9 cellular contexts compared by ENCODE assay signal in genomic region chr3:158725348-158725966, GRCh38. TPM values are rescaled to one million over a fixed set of nuclear protein-coding genes. Genes with fewer than 3 reads are reported as not detected.
DNase-seq lines count a peak whose midpoint lies in the region; ATAC-seq and TF ChIP-seq lines count a peak whose summit lies in the region.
"Had no signal": no experiment of that assay in that cellular context is flagged by ENCODE, and none has a peak within 500 bp of the region (broad histone marks: within the 10 kb centered on the region; RNA-seq: fewer than 3 reads in every experiment).

No MANE protein-coding gene starts in this region.

- no peaks in the 10 kb centered on the region for H3K36me3 Mint-ChIP-seq in CD4-positive, alpha-beta T cell (ENCODE audit: low read depth)

- H3K27me3 Mint-ChIP-seq in CD4-positive, alpha-beta T cell: peaks cover 8% of the 10 kb centered on the region
- H3K27me3 Mint-ChIP-seq: type B pancreatic cell had no signal

- H2AFZ ChIP-seq in PC-3 (ENCODE audit: low read length): no peak overlapping the region

- no peaks in the 10 kb centered on the region for H3K36me3 ChIP-seq in PC-3 (ENCODE audit: low read depth, low read length)

- peak overlapping the region; percentile 59 for H3K4me2 ChIP-seq in PC-3 (ENCODE audit: low read length)

- no peaks in the 10 kb centered on the region for H3K9me2 ChIP-seq in PC-3 (replicated peaks; ENCODE audit: low read length)

- H3K27ac Mint-ChIP-seq in CD4-positive, alpha-beta T cell: peak overlapping the region; percentile 89
- H3K27ac Mint-ChIP-seq: type B pancreatic cell had no signal

- no peak overlapping the region for H3K4me3 ChIP-seq in PC-3 (ENCODE audit: low read length)

- no peak for TF ChIP-seq CTCF in CD4-positive, alpha-beta T cell (IDR thresholded peaks at IDR 0.05)
- TF ChIP-seq CTCF in PC-3 (conservative IDR thresholded peaks at IDR 0.05; ENCODE audit: low read depth, low read length): no peak

- no peak for DNase-seq in CD4-positive, alpha-beta T cell
- DNase-seq in PC-3 (peak; percentile 94), epithelial cell of prostate (ENCODE audit: low read depth, low spot score) (peak; percentile 66), non-pigmented ciliary epithelial cell (ENCODE audit: low read depth) (peak; percentile 99), NCI-H748 treated with DMSO at 0.1 percent for 48 hours (lab: John Stamatoyannopoulos, UW) (no peak), NCI-H526 treated with DMSO at 0.1 percent for 48 hours (lab: John Stamatoyannopoulos, UW) (no peak), NCI-H2171 treated with DMSO at 0.1 percent for 48 hours (lab: John Stamatoyannopoulos, UW) (no peak)

- no TSS peak for BruUV-seq in PC-3 (replicated peaks; lab: Mats Ljungman, UMichigan)

- CTCF ChIA-PET in CD4-positive, alpha-beta T cell (lab: Charles Lee): no interaction called here
- CTCF ChIA-PET in PC-3 (lab: Charles Lee): interaction anchor here (0.7 kb wide), 1 partner anchor 366 kb away, joined by 3 read pairs; no protein-coding TSS in a partner anchor

- peaks cover 15% of the 10 kb centered on the region; the same call in 1 of the 2 replicates for H3K79me2 ChIP-seq in PC-3 (ENCODE audit: low read length)

- no peak overlapping the region for H3K27ac ChIP-seq in CD4-positive, alpha-beta T cell (ENCODE audit: low read depth, low read length)
- peak overlapping the region; percentile 100 for H3K27ac ChIP-seq in PC-3 (ENCODE audit: low read length)
- peak overlapping the region; percentile 21 for H3K27ac ChIP-seq in epithelial cell of prostate

- peaks cover 58% of the 10 kb centered on the region for H3K4me1 ChIP-seq in PC-3 (ENCODE audit: insufficient read depth, low read length)

- intact Hi-C loops in CD4-positive, alpha-beta T cell (cut with DNase I, micrococcal nuclease): no loop called here
- intact Hi-C loops in PC-3 (cut with micrococcal nuclease): loop anchor here (5.0 kb wide), 1 partner anchor 188 kb away; no protein-coding TSS in a partner anchor

- peaks cover 17% of the 10 kb centered on the region for H3F3A ChIP-seq in PC-3 (ENCODE audit: low read length, unreplicated experiment)

- no peaks in the 10 kb centered on the region for H4K20me1 ChIP-seq in PC-3 (ENCODE audit: low read length)

- H3K9ac ChIP-seq in PC-3 (ENCODE audit: low read length): peak overlapping the region; percentile 100

- H3K9me3 ChIP-seq in CD4-positive, alpha-beta T cell (ENCODE audit: control insufficient read depth, low read length): no peaks in the 10 kb centered on the region
- H3K9me3 ChIP-seq in PC-3 (ENCODE audit: low read length): no peaks in the 10 kb centered on the region

- no peak for ATAC-seq in CD4-positive, alpha-beta T cell (ENCODE audit: poor library complexity)
- ATAC-seq in PC-3 (peak; percentile 52), GM19467 (IDR thresholded peaks at IDR 0.05; ENCODE audit: unreplicated experiment) (no peak)

- no peaks in the 10 kb centered on the region for H3K9me3 Mint-ChIP-seq in CD4-positive, alpha-beta T cell

- no peak overlapping the region for H3K4me3 Mint-ChIP-seq in CD4-positive, alpha-beta T cell
- H3K4me3 Mint-ChIP-seq: type B pancreatic cell had no signal

- peaks cover 65% of the 10 kb centered on the region for H3K4me1 Mint-ChIP-seq in CD4-positive, alpha-beta T cell (ENCODE audit: low read depth)

- no peaks in the 10 kb centered on the region for H3K27me3 ChIP-seq in CD4-positive, alpha-beta T cell (ENCODE audit: control insufficient read depth, insufficient read depth, low read length)
- H3K27me3 ChIP-seq in PC-3 (ENCODE audit: low read length): no peaks in the 10 kb centered on the region

- POLR2A ChIA-PET in CD4-positive, alpha-beta T cell (lab: Charles Lee): interaction anchor here (3.0 kb wide), 1 partner anchor 76 kb away, joined by 14 read pairs; the partner anchor contains the start of gene MFSD1
- POLR2A ChIA-PET in PC-3 (lab: Charles Lee; ENCODE audit: unreplicated experiment): no interaction called here

RNA-seq across cellular contexts. Expression of gene RARRES1, which starts 6.8 kb away (rescaled TPM):
- not detected for total RNA-seq in CD4-positive, alpha-beta T cell
- total RNA-seq in PC-3 (2014; rRNA removed): 0.73 TPM in 1 of 2 replicates, not detected in the other

RNA-seq across cellular contexts. Expression of gene LXN, which starts 53.0 kb away (rescaled TPM):
- 1 to 10 TPM; 2.1 to 3.0 TPM for total RNA-seq in CD4-positive, alpha-beta T cell
- 332 and 471 TPM in 2 replicates for total RNA-seq in PC-3 (2014; rRNA removed)

Comparison
In these comparisons a context has a peak if more than half of its experiments do, and no peak if none do; other contexts are left out.
1. DNase-seq: peak in PC-3 (single experiment), epithelial cell of prostate (single experiment) and non-pigmented ciliary epithelial cell (single experiment); none in CD4-positive, alpha-beta T cell (0 of 10), NCI-H748 treated with DMSO at 0.1 percent for 48 hours (single experiment), NCI-H526 treated with DMSO at 0.1 percent for 48 hours (single experiment) and NCI-H2171 treated with DMSO at 0.1 percent for 48 hours (single experiment).
2. RNA of gene LXN, which starts 53.0 kb away (total RNA-seq): 332 to 471 TPM in PC-3; 2.1 to 3.0 TPM in CD4-positive, alpha-beta T cell; every median in the first group is over 10 times any median in the second.